8 cellular contexts compared by ENCODE assay signal in the genomic region with DNA sequence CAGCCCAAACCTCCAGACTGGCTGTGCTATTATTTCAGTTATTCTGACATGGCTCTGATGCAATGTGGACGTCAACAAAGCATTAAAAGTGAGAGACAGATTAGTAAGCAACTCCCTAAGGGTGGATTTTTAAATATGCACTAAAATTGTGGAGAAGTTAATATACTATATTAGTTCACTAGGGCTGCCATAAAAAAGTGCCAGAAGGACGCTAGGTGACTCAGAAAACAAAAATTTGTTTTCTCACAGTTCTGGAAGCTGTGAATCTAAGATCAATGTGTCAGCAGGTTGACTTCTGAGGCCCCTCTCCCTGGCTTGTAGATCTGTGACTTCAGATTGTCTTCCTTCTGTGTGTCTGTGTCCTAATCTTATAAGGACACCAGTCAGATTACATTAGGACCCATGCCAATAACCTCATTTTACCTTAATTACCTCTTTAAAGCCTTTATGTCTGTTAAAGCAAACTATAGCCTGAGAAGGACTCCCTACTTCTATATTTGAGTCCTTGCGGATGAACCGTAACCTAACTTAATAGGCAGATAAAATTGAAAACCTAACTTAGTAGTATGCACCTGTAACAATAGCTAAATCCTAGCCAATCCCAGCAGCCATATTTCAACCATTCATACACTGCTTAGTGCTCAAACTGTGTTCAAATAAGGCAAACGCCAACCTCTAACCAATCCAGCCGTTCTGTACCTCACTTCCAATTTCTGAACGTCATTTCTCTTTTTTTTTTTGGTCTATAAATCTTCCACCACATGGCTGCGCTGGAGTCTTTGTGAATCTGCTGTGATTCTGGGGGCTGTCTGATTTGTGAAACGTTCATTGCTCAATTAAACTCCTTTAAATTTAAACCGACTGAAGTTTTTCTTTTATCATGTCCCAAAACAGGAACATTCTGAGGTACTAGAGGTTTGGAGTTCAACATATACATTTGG.
DNase-seq lines count a peak whose midpoint lies in the region; ATAC-seq, FAIRE-seq and TF ChIP-seq lines count a peak whose summit lies in the region.

No MANE protein-coding gene starts in this region.

- peaks cover 4% of the 10 kb centered on the region for H3K27me3 Mint-ChIP-seq in activated naive CD4-positive, alpha-beta T cell treated with anti-CD3 and anti-CD28 coated beads for 36 hours (ENCODE audit: low read depth)
- no peaks in the 10 kb centered on the region for H3K27me3 Mint-ChIP-seq in astrocyte (ENCODE audit: low read depth, unreplicated experiment)
- no peaks in the 10 kb centered on the region for H3K27me3 Mint-ChIP-seq in stimulated activated memory B cell treated with anti-CD40 and anti-IgM and Interleukin-4, amounts not matched to agents 10 μg/mL and 1 μg/mL and 100 μg/mL, for 72 hours

- FAIRE-seq in astrocyte (lab: Jason Lieb, UNC) = no peak

- H3K9me3 Mint-ChIP-seq in activated naive CD4-positive, alpha-beta T cell treated with anti-CD3 and anti-CD28 coated beads for 36 hours = no peaks in the 10 kb centered on the region
- H3K9me3 Mint-ChIP-seq in astrocyte (ENCODE audit: unreplicated experiment) = no peaks in the 10 kb centered on the region
- no peaks in the 10 kb centered on the region for H3K9me3 Mint-ChIP-seq in stimulated activated memory B cell treated with anti-CD40 and anti-IgM and Interleukin-4, amounts not matched to agents 10 μg/mL and 1 μg/mL and 100 μg/mL, for 72 hours

- H3K4me1 ChIP-seq in astrocyte (ENCODE audit: insufficient read depth, low read length) = peaks cover 9% of the 10 kb centered on the region
- H3K4me1 ChIP-seq in thyroid gland = peaks cover 0 to 4% of the 10 kb centered on the region in 2 donors

- H2AFZ ChIP-seq in astrocyte (ENCODE audit: low read depth, low read length) = no peak overlapping the region

- H3K9me3 ChIP-seq in astrocyte (ENCODE audit: insufficient read depth, low read depth, low read length) (no peaks in the 10 kb centered on the region), thyroid gland (no peaks in the 10 kb centered on the region)

- no peaks in the 10 kb centered on the region for H3K79me2 ChIP-seq in astrocyte (ENCODE audit: insufficient read depth, low read length)

- peak overlapping the region; percentile 52 for H3K27ac ChIP-seq in astrocyte (ENCODE audit: low read depth, low read length)
- no peak overlapping the region for H3K27ac ChIP-seq in thyroid gland

- TF ChIP-seq CTCF in astrocyte (IDR thresholded peaks at IDR 0.05; ENCODE audit: insufficient read depth, low read depth, low read length) (no peak), thyroid gland (IDR thresholded peaks at IDR 0.05) (no peak)

- H3K36me3 ChIP-seq in astrocyte (ENCODE audit: insufficient read depth, low read length) (no peaks in the 10 kb centered on the region), thyroid gland (no peaks in the 10 kb centered on the region)

- no peaks in the 10 kb centered on the region for H3K36me3 Mint-ChIP-seq in activated naive CD4-positive, alpha-beta T cell treated with anti-CD3 and anti-CD28 coated beads for 36 hours (ENCODE audit: low read depth)
- H3K36me3 Mint-ChIP-seq in astrocyte (ENCODE audit: low read depth, unreplicated experiment) = no peaks in the 10 kb centered on the region
- no peaks in the 10 kb centered on the region for H3K36me3 Mint-ChIP-seq in stimulated activated memory B cell treated with anti-CD40 and anti-IgM and Interleukin-4, amounts not matched to agents 10 μg/mL and 1 μg/mL and 100 μg/mL, for 72 hours

- intact Hi-C loops in activated naive CD4-positive, alpha-beta T cell treated with anti-CD3 and anti-CD28 coated beads for 36 hours (cut with micrococcal nuclease) = loop anchor here (1.0 to 5.0 kb wide), 18 partner anchors 9 to 461 kb away; partner anchors contain the start of genes CCT8, LTN1 and USP16
- intact Hi-C loops in thyroid gland (cut with DNase I) = no loop called here

- H4K20me1 ChIP-seq in astrocyte (ENCODE audit: insufficient read depth, low read length) = no peaks in the 10 kb centered on the region

- TF ChIP-seq POLR2A in thyroid gland (IDR thresholded peaks at IDR 0.05) = no peak

- CTCF ChIA-PET in activated naive CD4-positive, alpha-beta T cell treated with anti-CD3 and anti-CD28 coated beads for 36 hours (lab: Charles Lee) = interaction anchor here (0.7 to 1.9 kb wide), 10 partner anchors 8 to 1273 kb away, joined by 3 to 12 read pairs (median 4); no protein-coding TSS in a partner anchor

- H3K27ac Mint-ChIP-seq in activated naive CD4-positive, alpha-beta T cell treated with anti-CD3 and anti-CD28 coated beads for 36 hours = peak overlapping the region; percentile 79
- peak overlapping the region; percentile 64 for H3K27ac Mint-ChIP-seq in astrocyte (ENCODE audit: unreplicated experiment)
- H3K27ac Mint-ChIP-seq in stimulated activated memory B cell treated with anti-CD40 and anti-IgM and Interleukin-4, amounts not matched to agents 10 μg/mL and 1 μg/mL and 100 μg/mL, for 72 hours = peak overlapping the region; percentile 83

- H3K4me3 ChIP-seq in astrocyte (ENCODE audit: insufficient read depth, low read depth, low read length) (no peak overlapping the region), thyroid gland (replicated peaks in 1 of 3) (no peak overlapping the region)

- H3K4me3 Mint-ChIP-seq in activated naive CD4-positive, alpha-beta T cell treated with anti-CD3 and anti-CD28 coated beads for 36 hours = peak overlapping the region; percentile 13
- H3K4me3 Mint-ChIP-seq in astrocyte (ENCODE audit: unreplicated experiment) = no peak overlapping the region
- H3K4me3 Mint-ChIP-seq in stimulated activated memory B cell treated with anti-CD40 and anti-IgM and Interleukin-4, amounts not matched to agents 10 μg/mL and 1 μg/mL and 100 μg/mL, for 72 hours = peak overlapping the region; percentile 61

- WGBS in thyroid gland, 2 donors = 76 to 78% methylated on average over 10 of the region's 10 CpGs

- H3K9ac ChIP-seq in astrocyte (ENCODE audit: low read length) = no peak overlapping the region

- H3K27me3 ChIP-seq in astrocyte (ENCODE audit: insufficient read depth, low read length) = no peaks in the 10 kb centered on the region
- H3K27me3 ChIP-seq in thyroid gland = no peaks in the 10 kb centered on the region

- peak; percentile 11 for ATAC-seq in HG03571 (IDR thresholded peaks at IDR 0.05; ENCODE audit: unreplicated experiment)
- ATAC-seq in stimulated activated memory B cell treated with anti-CD40 and anti-IgM and Interleukin-4, amounts not matched to agents 10 μg/mL and 1 μg/mL and 100 μg/mL, for 72 hours = peak; percentile 54

- H3K4me1 Mint-ChIP-seq in activated naive CD4-positive, alpha-beta T cell treated with anti-CD3 and anti-CD28 coated beads for 36 hours (ENCODE audit: low read depth) = peaks cover 53% of the 10 kb centered on the region
- peaks cover 48% of the 10 kb centered on the region for H3K4me1 Mint-ChIP-seq in astrocyte (ENCODE audit: low read depth, unreplicated experiment)
- peaks cover 78% of the 10 kb centered on the region for H3K4me1 Mint-ChIP-seq in stimulated activated memory B cell treated with anti-CD40 and anti-IgM and Interleukin-4, amounts not matched to agents 10 μg/mL and 1 μg/mL and 100 μg/mL, for 72 hours

- no peak for DNase-seq in activated naive CD4-positive, alpha-beta T cell treated with anti-CD3 and anti-CD28 coated beads for 36 hours
- DNase-seq in activated naive CD4-positive, alpha-beta T cell (lab: John Stamatoyannopoulos, UW) = no peak
- DNase-seq in astrocyte (ENCODE audit: low read depth) (peak; percentile 70), superior temporal gyrus (ENCODE audit: extremely low spot score) (no peak), thyroid gland (no peak), OCI-M2 (lab: John Stamatoyannopoulos, UW; ENCODE audit: unreplicated experiment) (no peak)

- H3K4me2 ChIP-seq in astrocyte (ENCODE audit: low read length) = peak overlapping the region; percentile 40
